28 cellular contexts compared by ENCODE assay signal in the genomic region with DNA sequence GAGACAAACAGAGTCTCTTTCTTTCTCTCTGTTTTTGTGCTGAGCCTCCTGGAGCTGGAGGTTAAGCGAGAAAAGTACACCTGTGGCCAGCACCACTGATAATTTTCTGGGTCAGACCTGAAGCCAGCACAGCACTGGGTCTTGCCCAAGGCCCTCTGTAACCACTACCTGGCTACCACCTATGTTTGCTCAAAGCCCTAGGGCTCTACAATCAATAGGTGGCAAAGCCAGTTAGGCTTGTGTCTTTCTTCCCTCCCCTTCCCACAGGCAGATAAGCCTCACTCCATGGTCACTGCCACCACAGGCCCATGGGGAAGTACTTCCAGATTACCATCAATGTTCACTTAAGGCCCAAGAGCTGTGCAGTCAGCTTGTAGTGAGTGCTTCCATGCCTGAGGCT.
"Had no signal": no experiment of that assay in that cellular context is flagged by ENCODE, and none has a peak within 500 bp of the region (broad histone marks: within the 10 kb centered on the region; RNA-seq: fewer than 3 reads in every experiment).

No MANE protein-coding gene starts in this region.

- DNase-seq: activated B cell treated with CpG ODN at 0.5 μM for 24 hours; activated CD4-positive, alpha-beta T cell treated with anti-CD3 and anti-CD28 coated beads, Interleukin-2, amount 50 U/mL, for 1 hour; activated CD8-positive, alpha-beta T cell treated with anti-CD3 and anti-CD28 coated beads for 36 hours; activated naive CD8-positive, alpha-beta T cell treated with anti-CD3 and anti-CD28 coated beads, Interleukin-2, amount 50 U/mL, for 24 hours; activated T-cell treated with anti-CD3 and anti-CD28 coated beads, Interleukin-2, amount 50 U/mL, for 4 hours; amygdala; cerebellar nuclear complex; dorsolateral prefrontal cortex; effector memory CD8-positive, alpha-beta T cell; head of caudate nucleus; hypothalamus; immature natural killer cell; kidney; left colon; midbrain; naive thymus-derived CD4-positive, alpha-beta T cell; stimulated activated CD4-positive, alpha-beta T cell treated with anti-CD3 and anti-CD28 coated beads, Interleukin-1b, Interleukin-23, amount 100 ng/mL, for 48 hours; stimulated activated CD4-positive, alpha-beta T cell treated with anti-CD3 and anti-CD28 coated beads, Interleukin-4, amount 100 ng/mL, for 4 hours; stimulated activated CD8-positive, alpha-beta memory T cell treated with anti-CD3 and anti-CD28 coated beads, Interleukin-4, amount 100 ng/mL, for 48 hours; stimulated activated naive CD8-positive, alpha-beta T cell treated with anti-CD3 and anti-CD28 coated beads, Interleukin-15, amount 100 ng/mL, for 72 hours; substantia nigra; T-helper 1 cell; upper lobe of left lung had no signal

- H3K4me1 ChIP-seq: right atrium auricular region, vagina had no signal

- H3K9me3 ChIP-seq: right atrium auricular region, upper lobe of left lung, vagina had no signal

- H3K4me2 ChIP-seq: smooth muscle cell had no signal

- H3K36me3 ChIP-seq: right atrium auricular region had no signal

- H3K4me3 ChIP-seq: coronary artery, dorsolateral prefrontal cortex, right atrium auricular region, smooth muscle cell, upper lobe of left lung, vagina had no signal

- ATAC-seq: activated CD8-positive, alpha-beta T cell treated with anti-CD3 and anti-CD28 coated beads for 36 hours; activated naive CD8-positive, alpha-beta T cell treated with anti-CD3 and anti-CD28 coated beads, Interleukin-2, amount 50 U/mL, for 24 hours; activated T-cell treated with anti-CD3 and anti-CD28 coated beads, Interleukin-2, amount 50 U/mL, for 4 hours; effector memory CD8-positive, alpha-beta T cell; left colon; naive thymus-derived CD4-positive, alpha-beta T cell; stimulated activated memory B cell treated with anti-CD40 and anti-IgM and Interleukin-4, amounts not matched to agents 10 μg/mL and 1 μg/mL and 100 μg/mL, for 72 hours; stimulated activated naive CD8-positive, alpha-beta T cell treated with anti-CD3 and anti-CD28 coated beads, Interleukin-15, amount 100 ng/mL, for 72 hours had no signal

- H3K27ac ChIP-seq: coronary artery, right atrium auricular region, upper lobe of left lung, vagina had no signal

- H3K27me3 ChIP-seq: right atrium auricular region, upper lobe of left lung, vagina had no signal
